Comparison of ENCODE assay signal across 10 cellular contexts in the genomic region with DNA sequence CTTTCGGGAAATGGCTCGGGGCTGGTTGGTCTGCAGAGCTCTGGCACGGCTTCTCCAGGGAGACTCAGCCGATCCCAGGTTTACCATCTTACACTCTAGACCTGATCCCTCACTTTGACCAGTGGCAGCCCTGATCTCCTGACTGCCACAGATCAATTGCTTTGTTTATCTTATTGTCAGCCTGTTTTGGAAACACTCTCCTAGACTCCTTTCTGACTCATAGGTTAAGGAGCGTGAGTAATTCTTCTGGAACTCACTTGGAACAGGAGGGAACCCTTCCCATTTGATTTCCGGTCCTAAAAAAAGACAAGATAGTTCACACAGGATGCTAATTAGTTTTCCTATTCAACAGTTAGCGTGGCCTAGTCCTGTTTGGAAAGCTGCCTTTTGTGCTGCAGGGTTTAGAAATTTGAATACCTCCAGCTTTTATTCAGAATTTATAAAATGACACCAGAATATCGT. TPM values are rescaled to one million over a fixed set of nuclear protein-coding genes. Genes with fewer than 3 reads are reported as not detected.
DNase-seq lines count a peak whose midpoint lies in the region; TF ChIP-seq lines count a peak whose summit lies in the region.
"Had no signal": no experiment of that assay in that cellular context is flagged by ENCODE, and none has a peak within 500 bp of the region (broad histone marks: within the 10 kb centered on the region; RNA-seq: fewer than 3 reads in every experiment).

No MANE protein-coding gene starts in this region.

- no peak overlapping the region for H3K4me2 ChIP-seq in MM.1S (ENCODE audit: low read depth, low read length)

- no peaks in the 10 kb centered on the region for H3K27me3 Mint-ChIP-seq in MCF 10A (ENCODE audit: insufficient read depth, unreplicated experiment)
- peaks cover 25% of the 10 kb centered on the region for H3K27me3 Mint-ChIP-seq in activated CD4-positive, alpha-beta memory T cell treated with anti-CD3 and anti-CD28 coated beads, Interleukin-2, amount 10 ng/mL, durations not matched to agents 7 days and 5 days

- H3K79me2 ChIP-seq in MM.1S (ENCODE audit: low read length) = no peaks in the 10 kb centered on the region

- H3K9me2 ChIP-seq in MM.1S (replicated peaks; ENCODE audit: insufficient read depth, low read length) = no peaks in the 10 kb centered on the region

- DNase-seq in HK-2 (ENCODE audit: unreplicated experiment) (peak; percentile 24), MCF 10A (ENCODE audit: unreplicated experiment) (peak; percentile 94), kidney tubule cell (ENCODE audit: low spot score) (peak; percentile 95), MM.1S (no peak), activated gamma-delta T cell treated with Interleukin-2 at 50 U/mL for 16 hours (no peak)
- no peak for DNase-seq in activated CD4-positive, alpha-beta memory T cell treated with anti-CD3 and anti-CD28 coated beads, Interleukin-2, amount 10 ng/mL, durations not matched to agents 7 days and 5 days
- DNase-seq in stimulated activated CD4-positive, alpha-beta T cell treated with anti-CD3 and anti-CD28 coated beads, Interleukin-4, amount 100 ng/mL, for 1 hour = no peak
- DNase-seq: cerebellar nuclear complex had no signal

- WGBS in thymus = 85% methylated on average over 8 of the region's 8 CpGs

- H3K36me3 Mint-ChIP-seq in MCF 10A (ENCODE audit: insufficient read depth, unreplicated experiment) = no peaks in the 10 kb centered on the region
- no peaks in the 10 kb centered on the region for H3K36me3 Mint-ChIP-seq in activated CD4-positive, alpha-beta memory T cell treated with anti-CD3 and anti-CD28 coated beads, Interleukin-2, amount 10 ng/mL, durations not matched to agents 7 days and 5 days (ENCODE audit: low read depth)
- H3K36me3 Mint-ChIP-seq: IgD-negative memory B cell had no signal

- peak overlapping the region; percentile 62 for H3K4me3 Mint-ChIP-seq in MCF 10A (ENCODE audit: unreplicated experiment)
- H3K4me3 Mint-ChIP-seq in activated CD4-positive, alpha-beta memory T cell treated with anti-CD3 and anti-CD28 coated beads, Interleukin-2, amount 10 ng/mL, durations not matched to agents 7 days and 5 days = no peak overlapping the region
- H3K4me3 Mint-ChIP-seq: IgD-negative memory B cell had no signal

- H3F3A ChIP-seq in MM.1S (ENCODE audit: insufficient read depth, low read length) = no peaks in the 10 kb centered on the region

- intact Hi-C loops in MCF 10A (cut with micrococcal nuclease) = loop anchor here (1.0 to 10.0 kb wide), 3 partner anchors 16 to 1057 kb away; a partner anchor contains a TSS

- H3K27ac Mint-ChIP-seq in MCF 10A (ENCODE audit: low read depth, unreplicated experiment) = peak overlapping the region; percentile 99
- H3K27ac Mint-ChIP-seq in activated CD4-positive, alpha-beta memory T cell treated with anti-CD3 and anti-CD28 coated beads, Interleukin-2, amount 10 ng/mL, durations not matched to agents 7 days and 5 days = no peak overlapping the region
- H3K27ac Mint-ChIP-seq: IgD-negative memory B cell had no signal

- H2AFZ ChIP-seq in MM.1S (ENCODE audit: low read length) = no peak overlapping the region

- H3K36me3 ChIP-seq in thymus (ENCODE audit: control insufficient read depth, insufficient read depth) (no peaks in the 10 kb centered on the region), MM.1S (replicated peaks; ENCODE audit: insufficient read depth, low read length) (no peaks in the 10 kb centered on the region)

- H3K4me3 ChIP-seq in thymus (ENCODE audit: low read length) = no peak overlapping the region
- H3K4me3 ChIP-seq in MM.1S (ENCODE audit: low read length) = no peak overlapping the region

- H3K27me3 ChIP-seq in thymus (ENCODE audit: control insufficient read depth, insufficient read depth) (no peaks in the 10 kb centered on the region), MM.1S (replicated peaks; ENCODE audit: insufficient read depth, low read length) (no peaks in the 10 kb centered on the region; the same call in 1 of the 2 replicates)

- BruUV-seq in MCF 10A (replicated peaks; lab: Mats Ljungman, UMichigan) = no TSS peak

- no peaks in the 10 kb centered on the region for H4K20me1 ChIP-seq in MM.1S (ENCODE audit: insufficient read depth, low read length)

- no peak overlapping the region for H3K9ac ChIP-seq in MM.1S (ENCODE audit: low read length)

- peak overlapping the region; percentile 53 for H3K27ac ChIP-seq in thymus (ENCODE audit: low read depth)
- no peak overlapping the region for H3K27ac ChIP-seq in MM.1S (ENCODE audit: low read length)

- H3K4me1 ChIP-seq in thymus (ENCODE audit: control insufficient read depth, insufficient read depth, low read length) (no peaks in the 10 kb centered on the region), MM.1S (ENCODE audit: low read length) (no peaks in the 10 kb centered on the region)

- no peaks in the 10 kb centered on the region for H3K9me3 Mint-ChIP-seq in MCF 10A (ENCODE audit: unreplicated experiment)
- H3K9me3 Mint-ChIP-seq in activated CD4-positive, alpha-beta memory T cell treated with anti-CD3 and anti-CD28 coated beads, Interleukin-2, amount 10 ng/mL, durations not matched to agents 7 days and 5 days = no peaks in the 10 kb centered on the region
- H3K9me3 Mint-ChIP-seq: IgD-negative memory B cell had no signal

- H3K4me1 Mint-ChIP-seq in MCF 10A (ENCODE audit: insufficient read depth, unreplicated experiment) = peaks cover 57% of the 10 kb centered on the region
- peaks cover 18% of the 10 kb centered on the region for H3K4me1 Mint-ChIP-seq in activated CD4-positive, alpha-beta memory T cell treated with anti-CD3 and anti-CD28 coated beads, Interleukin-2, amount 10 ng/mL, durations not matched to agents 7 days and 5 days

- POLR2A ChIA-PET in MCF 10A (lab: Yijun Ruan, JAX) = interaction anchor here (0.6 to 10.9 kb wide), 26 partner anchors 10 to 408 kb away, joined by 3 to 204 read pairs (median 4); a partner anchor contains a TSS
- POLR2A ChIA-PET in activated CD4-positive, alpha-beta memory T cell treated with anti-CD3 and anti-CD28 coated beads, Interleukin-2, amount 10 ng/mL, durations not matched to agents 7 days and 5 days (lab: Charles Lee) = no interaction called here

- TF ChIP-seq CTCF in MCF 10A (IDR thresholded peaks at IDR 0.05; ENCODE audit: unreplicated experiment) (no peak), MM.1S (IDR thresholded peaks at IDR 0.05; ENCODE audit: low read length) (no peak)

- CTCF ChIA-PET in MCF 10A (lab: Yijun Ruan, JAX) = interaction anchor here (0.6 to 16.8 kb wide), 7 partner anchors 17 to 551 kb away, joined by 3 to 242 read pairs (median 7); no protein-coding TSS in a partner anchor
- CTCF ChIA-PET in activated CD4-positive, alpha-beta memory T cell treated with anti-CD3 and anti-CD28 coated beads, Interleukin-2, amount 10 ng/mL, durations not matched to agents 7 days and 5 days (lab: Charles Lee) = no interaction called here

- no peaks in the 10 kb centered on the region for H3K9me3 ChIP-seq in thymus (ENCODE audit: control insufficient read depth)
- H3K9me3 ChIP-seq in MM.1S (replicated peaks; ENCODE audit: insufficient read depth, low read length) = no peaks in the 10 kb centered on the region

RNA-seq across cellular contexts. Expression of a gene that starts 16.0 kb away (rescaled TPM):
- 71.6 and 88.4 TPM in 2 replicates for total RNA-seq in MCF 10A (2022)
- polyA plus RNA-seq in thymus = 35.4 TPM
- 10 to 100 TPM; 36.0 to 41.0 TPM for total RNA-seq in activated CD4-positive, alpha-beta memory T cell treated with anti-CD3 and anti-CD28 coated beads, Interleukin-2, amount 10 ng/mL, durations not matched to agents 7 days and 5 days

Comparison
In these comparisons a context has a peak if more than half of its experiments do, and no peak if none do; other contexts are left out.
1. DNase-seq: peak in HK-2 (single experiment), MCF 10A (single experiment) and kidney tubule cell (single experiment); none in MM.1S (single experiment), activated gamma-delta T cell treated with Interleukin-2 at 50 U/mL for 16 hours (single experiment), activated CD4-positive, alpha-beta memory T cell treated with anti-CD3 and anti-CD28 coated beads, Interleukin-2, amount 10 ng/mL, durations not matched to agents 7 days and 5 days (single experiment) and stimulated activated CD4-positive, alpha-beta T cell treated with anti-CD3 and anti-CD28 coated beads, Interleukin-4, amount 100 ng/mL, for 1 hour (single experiment).